ENCODE assay signal across 28 cellular contexts in genomic region chrX:51905711-51906110, GRCh38.
"Had no signal": no experiment of that assay in that cellular context is flagged by ENCODE, and none has a peak within 500 bp of the region (broad histone marks: within the 10 kb centered on the region; RNA-seq: fewer than 3 reads in every experiment).

No MANE protein-coding gene starts in this region.

- H3K27me3 Mint-ChIP-seq: dendritic cell treated with granulocyte-macrophage colony-stimulating factor and Interleukin-4, amounts not matched to agents 40 ng/mL and 50 ng/mL, for 4 days; effector memory CD8-positive, alpha-beta T cell; naive B cell had no signal

- H3K27ac ChIP-seq: colonic mucosa, epithelial cell of prostate, esophagus squamous epithelium, gastrocnemius medialis, heart right ventricle, left lung, lower lobe of right lung had no signal

- H3K27me3 ChIP-seq: colonic mucosa, esophagus squamous epithelium, gastrocnemius medialis, left lung had no signal

- H3K27ac Mint-ChIP-seq: dendritic cell treated with granulocyte-macrophage colony-stimulating factor and Interleukin-4, amounts not matched to agents 40 ng/mL and 50 ng/mL, for 4 days; effector memory CD8-positive, alpha-beta T cell; endodermal cell; mesothelial cell of epicardium; naive B cell had no signal

- FAIRE-seq: endometrium, islet of Langerhans, keratinocyte had no signal

- H3K4me1 ChIP-seq: colonic mucosa, esophagus squamous epithelium, gastrocnemius medialis, heart right ventricle, left lung, lower lobe of right lung had no signal

- ATAC-seq: effector memory CD8-positive, alpha-beta T cell; esophagus mucosa; gastrocnemius medialis; heart right ventricle; left cardiac atrium; left lung; left ventricle myocardium superior; lower lobe of right lung; mucosa of descending colon had no signal

- H3K9me3 Mint-ChIP-seq: dendritic cell treated with granulocyte-macrophage colony-stimulating factor and Interleukin-4, amounts not matched to agents 40 ng/mL and 50 ng/mL, for 4 days; effector memory CD8-positive, alpha-beta T cell had no signal

- H3K9me3 ChIP-seq: colonic mucosa, esophagus squamous epithelium, gastrocnemius medialis, heart right ventricle, left lung, lower lobe of right lung, mucosa of descending colon had no signal

- H3K4me3 Mint-ChIP-seq: dendritic cell treated with granulocyte-macrophage colony-stimulating factor and Interleukin-4, amounts not matched to agents 40 ng/mL and 50 ng/mL, for 4 days; effector memory CD8-positive, alpha-beta T cell; endodermal cell; mesothelial cell of epicardium; naive B cell had no signal

- H3K4me1 Mint-ChIP-seq: endodermal cell, mesothelial cell of epicardium, naive B cell had no signal

- H3K4me3 ChIP-seq: colonic mucosa, esophagus squamous epithelium, gastrocnemius medialis, heart right ventricle, left lung, lower lobe of right lung, mucosa of descending colon had no signal

- DNase-seq: colonic mucosa; cortex of kidney; effector CD8-positive, alpha-beta T cell; effector memory CD8-positive, alpha-beta T cell; endodermal cell; erythroblast; esophagus squamous epithelium; foreskin fibroblast; foreskin melanocyte; gastrocnemius medialis; glutamatergic neuron; head of caudate nucleus; heart right ventricle; hippocampal formation; left cardiac atrium; left lung; left ventricle myocardium superior; lower lobe of right lung; mesenchymal stem cell; mucosa of descending colon; naive B cell had no signal

- H3K36me3 ChIP-seq: colonic mucosa had no signal
